In genomic region chr14:104346112-104346462, GRCh38 we compare ENCODE assay signal across 14 cellular contexts.
"Had no signal": no experiment of that assay in that cellular context is flagged by ENCODE, and none has a peak within 500 bp of the region (broad histone marks: within the 10 kb centered on the region; RNA-seq: fewer than 3 reads in every experiment).

No MANE protein-coding gene starts in this region.

- H3K4me3 ChIP-seq: dorsolateral prefrontal cortex, tibial nerve had no signal

- H3K4me1 Mint-ChIP-seq: natural killer cell had no signal

- H3K4me1 ChIP-seq: tibial nerve had no signal

- H3K27ac ChIP-seq: dorsolateral prefrontal cortex, tibial nerve had no signal

- H3K9me3 Mint-ChIP-seq: natural killer cell had no signal

- DNase-seq: activated CD4-positive, alpha-beta T cell treated with anti-CD3 and anti-CD28 coated beads, Interleukin-2, amount 50 U/mL, for 1 hour; activated naive CD4-positive, alpha-beta T cell treated with anti-CD3 and anti-CD28 coated beads, Interleukin-2, amount 50 U/mL, for 16 hours; natural killer cell; right cardiac atrium; small intestine; stimulated activated CD4-positive, alpha-beta T cell treated with anti-CD3 and anti-CD28 coated beads, Interleukin-4, amount 100 ng/mL, for 4 hours; stimulated activated CD8-positive, alpha-beta memory T cell treated with anti-CD3 and anti-CD28 coated beads, Interleukin-4, amount 100 ng/mL, for 48 hours; stimulated activated naive CD4-positive, alpha-beta T cell treated with Interleukin-2 at 50 U/mL for 16 hours; substantia nigra had no signal

- H3K4me3 Mint-ChIP-seq: activated T-helper 17 cell treated with anti-CD3 and anti-CD28 coated beads, Interleukin-2, amount 50 U/mL, for 72 hours; memory B cell; natural killer cell had no signal

- H3K27ac Mint-ChIP-seq: activated T-helper 17 cell treated with anti-CD3 and anti-CD28 coated beads, Interleukin-2, amount 50 U/mL, for 72 hours; memory B cell; natural killer cell had no signal

- H3K36me3 Mint-ChIP-seq: natural killer cell had no signal

- H3K36me3 ChIP-seq: tibial nerve had no signal

- ATAC-seq: activated CD4-positive, CD25-positive, alpha-beta regulatory T cell treated with anti-CD3 and anti-CD28 coated beads, Interleukin-2, amount 50 U/mL, for 24 hours; activated T-helper 17 cell treated with anti-CD3 and anti-CD28 coated beads, Interleukin-2, amount 50 U/mL, for 72 hours; natural killer cell; right cardiac atrium had no signal
